ENCODE assay signal across 1 cellular context in the genomic region with DNA sequence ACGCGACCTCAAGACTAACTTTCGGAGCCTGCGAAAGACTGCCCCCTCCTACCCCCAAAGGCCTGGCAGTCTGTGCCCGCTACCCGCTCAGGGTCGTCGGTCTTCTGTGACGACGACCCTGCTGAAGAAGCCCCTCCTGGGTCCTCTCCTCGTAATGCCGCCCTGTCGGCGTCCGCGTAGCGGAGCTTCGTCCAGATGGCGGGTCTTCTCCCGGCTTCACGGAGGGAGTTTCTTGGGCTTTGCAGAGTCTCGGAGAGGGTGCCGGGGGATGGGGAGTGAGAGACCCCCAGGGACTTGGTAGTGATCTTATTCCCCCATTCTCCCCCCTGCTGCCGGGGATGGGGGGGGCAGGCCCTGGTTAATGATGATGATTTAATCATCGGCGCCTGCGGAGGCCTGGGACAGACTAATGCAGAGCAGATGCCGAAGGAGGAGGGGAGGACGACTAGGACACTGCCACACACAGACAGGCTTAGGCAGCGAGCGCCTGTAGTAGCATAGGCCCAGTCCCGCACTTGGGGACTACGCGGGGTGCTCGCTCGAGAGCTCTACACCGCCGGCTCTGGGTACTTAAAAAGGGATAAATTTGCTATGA.
TF ChIP-seq lines count a peak whose summit lies in the region.

No MANE protein-coding gene starts in this region.

TF ChIP-seq in HEK293, 187 proteins besides CTCF, POLR2A, EP300 and RAD21 (continued from another document):
- TF ChIP-seq ZEB2 (tag by site-specific recombination; IDR thresholded peaks at IDR 0.05): peak; percentile 44; the same call in 1 of the 2 replicates
- TF ChIP-seq, protein P1, sequence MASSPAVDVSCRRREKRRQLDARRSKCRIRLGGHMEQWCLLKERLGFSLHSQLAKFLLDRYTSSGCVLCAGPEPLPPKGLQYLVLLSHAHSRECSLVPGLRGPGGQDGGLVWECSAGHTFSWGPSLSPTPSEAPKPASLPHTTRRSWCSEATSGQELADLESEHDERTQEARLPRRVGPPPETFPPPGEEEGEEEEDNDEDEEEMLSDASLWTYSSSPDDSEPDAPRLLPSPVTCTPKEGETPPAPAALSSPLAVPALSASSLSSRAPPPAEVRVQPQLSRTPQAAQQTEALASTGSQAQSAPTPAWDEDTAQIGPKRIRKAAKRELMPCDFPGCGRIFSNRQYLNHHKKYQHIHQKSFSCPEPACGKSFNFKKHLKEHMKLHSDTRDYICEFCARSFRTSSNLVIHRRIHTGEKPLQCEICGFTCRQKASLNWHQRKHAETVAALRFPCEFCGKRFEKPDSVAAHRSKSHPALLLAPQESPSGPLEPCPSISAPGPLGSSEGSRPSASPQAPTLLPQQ (tag by site-specific recombination; IDR thresholded peaks at IDR 0.05): 0 out of 2 replicates have a peak, but pooled peaks have one; percentile 10
- peak; percentile 85 for TF ChIP-seq ZBTB17 (tag by site-specific recombination; IDR thresholded peaks at IDR 0.05)
- TF ChIP-seq ZNF292 (tag by site-specific recombination; IDR thresholded peaks at IDR 0.05; ENCODE audit: borderline replicate concordance, low read depth): no peak
- 0 out of 2 replicates have a peak, but pooled peaks have one; percentile 24 for TF ChIP-seq ZNF660 (tag by site-specific recombination; IDR thresholded peaks at IDR 0.05)
- no peak for TF ChIP-seq ZNF48 (tag by site-specific recombination; IDR thresholded peaks at IDR 0.05)
- TF ChIP-seq ZNF341 (tag by site-specific recombination; IDR thresholded peaks at IDR 0.05; ENCODE audit: low read depth): peak; percentile 36; the same call in 1 of the 2 replicates
- TF ChIP-seq ZNF670 (tag by site-specific recombination; IDR thresholded peaks at IDR 0.05; ENCODE audit: low read depth): no peak
- TF ChIP-seq ZXDB (tag by site-specific recombination; IDR thresholded peaks at IDR 0.05): 0 out of 2 replicates have a peak, but pooled peaks have one; percentile 10
- TF ChIP-seq ZNF114 (tag by site-specific recombination; IDR thresholded peaks at IDR 0.05): no peak
- no peak for TF ChIP-seq ZFHX2 (tag by site-specific recombination; conservative IDR thresholded peaks at IDR 0.05)
- no peak for TF ChIP-seq MZF1 (tag by site-specific recombination; IDR thresholded peaks at IDR 0.05; ENCODE audit: borderline replicate concordance)
- no peak for TF ChIP-seq REPIN1 (tag by site-specific recombination; IDR thresholded peaks at IDR 0.05; ENCODE audit: low read depth)
- TF ChIP-seq GLI2 (tag by site-specific recombination; IDR thresholded peaks at IDR 0.05; ENCODE audit: borderline replicate concordance, low read depth): no peak
- TF ChIP-seq ZNF24 (tag by site-specific recombination; IDR thresholded peaks at IDR 0.05): 0 out of 2 replicates have a peak, but pooled peaks have one; percentile 23
- TF ChIP-seq ZNF580 (tag by site-specific recombination; IDR thresholded peaks at IDR 0.05): 0 out of 2 replicates have a peak, but pooled peaks have one; percentile 9
- TF ChIP-seq ZNF184 (tag by site-specific recombination; IDR thresholded peaks at IDR 0.05): 0 out of 2 replicates have a peak, but pooled peaks have one; percentile 18
- TF ChIP-seq ZNF239 (tag by site-specific recombination; IDR thresholded peaks at IDR 0.05): no peak
- 0 out of 2 replicates have a peak, but pooled peaks have one; percentile 31 for TF ChIP-seq WT1 (tag by site-specific recombination; IDR thresholded peaks at IDR 0.05)
- 0 out of 2 replicates have a peak, but pooled peaks have one; percentile 17 for TF ChIP-seq ZNF10 (tag by site-specific recombination; IDR thresholded peaks at IDR 0.05)
- peak; percentile 20; the same call in 1 of the 2 replicates for TF ChIP-seq ZBTB21 (tag by site-specific recombination; IDR thresholded peaks at IDR 0.05)
- TF ChIP-seq GLIS2 (tag by site-specific recombination; IDR thresholded peaks at IDR 0.05): peak; percentile 58
- TF ChIP-seq ZNF391 (tag by site-specific recombination; IDR thresholded peaks at IDR 0.05; ENCODE audit: borderline replicate concordance, low read depth): no peak
- TF ChIP-seq ZNF510 (tag by site-specific recombination; IDR thresholded peaks at IDR 0.05; ENCODE audit: insufficient replicate concordance): no peak
- TF ChIP-seq ZNF600 (tag by site-specific recombination; IDR thresholded peaks at IDR 0.05): 0 out of 2 replicates have a peak, but pooled peaks have one; percentile 40
- TF ChIP-seq ZNF639 (tag by site-specific recombination; IDR thresholded peaks at IDR 0.05): no peak
- TF ChIP-seq ZNF610 (tag by site-specific recombination; IDR thresholded peaks at IDR 0.05; ENCODE audit: borderline replicate concordance): 0 out of 2 replicates have a peak, but pooled peaks have one; percentile 17
- TF ChIP-seq, protein P2, sequence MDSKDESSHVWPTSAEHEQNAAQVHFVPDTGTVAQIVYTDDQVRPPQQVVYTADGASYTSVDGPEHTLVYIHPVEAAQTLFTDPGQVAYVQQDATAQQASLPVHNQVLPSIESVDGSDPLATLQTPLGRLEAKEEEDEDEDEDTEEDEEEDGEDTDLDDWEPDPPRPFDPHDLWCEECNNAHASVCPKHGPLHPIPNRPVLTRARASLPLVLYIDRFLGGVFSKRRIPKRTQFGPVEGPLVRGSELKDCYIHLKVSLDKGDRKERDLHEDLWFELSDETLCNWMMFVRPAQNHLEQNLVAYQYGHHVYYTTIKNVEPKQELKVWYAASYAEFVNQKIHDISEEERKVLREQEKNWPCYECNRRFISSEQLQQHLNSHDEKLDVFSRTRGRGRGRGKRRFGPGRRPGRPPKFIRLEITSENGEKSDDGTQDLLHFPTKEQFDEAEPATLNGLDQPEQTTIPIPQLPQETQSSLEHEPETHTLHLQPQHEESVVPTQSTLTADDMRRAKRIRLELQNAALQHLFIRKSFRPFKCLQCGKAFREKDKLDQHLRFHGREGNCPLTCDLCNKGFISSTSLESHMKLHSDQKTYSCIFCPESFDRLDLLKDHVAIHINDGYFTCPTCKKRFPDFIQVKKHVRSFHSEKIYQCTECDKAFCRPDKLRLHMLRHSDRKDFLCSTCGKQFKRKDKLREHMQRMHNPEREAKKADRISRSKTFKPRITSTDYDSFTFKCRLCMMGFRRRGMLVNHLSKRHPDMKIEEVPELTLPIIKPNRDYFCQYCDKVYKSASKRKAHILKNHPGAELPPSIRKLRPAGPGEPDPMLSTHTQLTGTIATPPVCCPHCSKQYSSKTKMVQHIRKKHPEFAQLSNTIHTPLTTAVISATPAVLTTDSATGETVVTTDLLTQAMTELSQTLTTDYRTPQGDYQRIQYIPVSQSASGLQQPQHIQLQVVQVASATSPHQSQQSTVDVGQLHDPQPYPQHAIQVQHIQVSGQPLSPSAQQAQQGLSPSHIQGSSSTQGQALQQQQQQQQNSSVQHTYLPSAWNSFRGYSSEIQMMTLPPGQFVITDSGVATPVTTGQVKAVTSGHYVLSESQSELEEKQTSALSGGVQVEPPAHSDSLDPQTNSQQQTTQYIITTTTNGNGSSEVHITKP (tag by site-specific recombination; IDR thresholded peaks at IDR 0.05): peak; percentile 79
- TF ChIP-seq PATZ1 (tag by site-specific recombination; IDR thresholded peaks at IDR 0.05): peak; percentile 78
- peak; percentile 81 for TF ChIP-seq ZNF335 (tag by site-specific recombination; conservative IDR thresholded peaks at IDR 0.05)
